25 cellular contexts compared by ENCODE assay signal in genomic region chr1:66506393-66506687, GRCh38. TPM values are rescaled to one million over a fixed set of nuclear protein-coding genes. Genes with fewer than 3 reads are reported as not detected.
"Had no signal": no experiment of that assay in that cellular context is flagged by ENCODE, and none has a peak within 500 bp of the region (broad histone marks: within the 10 kb centered on the region; RNA-seq: fewer than 3 reads in every experiment).

No MANE protein-coding gene starts in this region.

- H3K36me3 ChIP-seq: breast epithelium, left lung, sigmoid colon, suprapubic skin, tibial artery, upper lobe of right lung had no signal

- H3K9ac ChIP-seq: parathyroid adenoma had no signal

- H2AFZ ChIP-seq: parathyroid adenoma had no signal

- H3K4me1 ChIP-seq: breast epithelium, left lung, parathyroid adenoma, psoas muscle, suprapubic skin, upper lobe of right lung had no signal

- H3K9me3 ChIP-seq: breast epithelium, left lung, psoas muscle, sigmoid colon, suprapubic skin, tibial artery, upper lobe of right lung had no signal

- H3K27me3 ChIP-seq: breast epithelium, left lung, sigmoid colon, tibial artery, upper lobe of right lung had no signal

- ATAC-seq: activated CD8-positive, alpha-beta T cell treated with anti-CD3 and anti-CD28 coated beads for 36 hours; activated T-cell treated with anti-CD3 and anti-CD28 coated beads, Interleukin-2, amount 50 U/mL, for 4 hours; activated T-helper 17 cell treated with anti-CD3 and anti-CD28 coated beads, Interleukin-2, amount 50 U/mL, for 72 hours; left lung; psoas muscle; stimulated activated naive B cell treated with anti-CD40 and anti-IgM and Interleukin-4, amounts not matched to agents 10 μg/mL and 1 μg/mL and 100 μg/mL, for 72 hours; upper lobe of right lung had no signal

- H3K27ac ChIP-seq: breast epithelium, epithelial cell of prostate, left lung, parathyroid adenoma, psoas muscle, sigmoid colon, suprapubic skin, tibial artery, upper lobe of right lung had no signal

- H3K79me2 ChIP-seq: parathyroid adenoma had no signal

- DNase-seq: activated B cell treated with CpG ODN at 0.5 μM for 24 hours; activated CD4-positive, alpha-beta T cell treated with anti-CD3 and anti-CD28 coated beads, Interleukin-2, amount 50 U/mL, for 1 hour; activated CD8-positive, alpha-beta T cell treated with anti-CD3 and anti-CD28 coated beads for 36 hours; activated gamma-delta T cell treated with Interleukin-2 at 50 U/mL for 16 hours; activated naive CD4-positive, alpha-beta T cell treated with anti-CD3 and anti-CD28 coated beads, Interleukin-2, amount 50 U/mL, for 16 hours; activated T-cell treated with anti-CD3 and anti-CD28 coated beads, Interleukin-2, amount 50 U/mL, for 4 hours; amniotic stem cell; effector CD4-positive, alpha-beta T cell; left lung; naive B cell; psoas muscle; sigmoid colon; small intestine; stimulated activated CD4-positive, alpha-beta T cell treated with anti-CD3 and anti-CD28 coated beads, Interleukin-15, amount 100 ng/mL, for 24 hours; stimulated activated CD4-positive, alpha-beta T cell treated with anti-CD3 and anti-CD28 coated beads, Interleukin-2, amount 100 ng/mL, for 24 hours; stimulated activated naive B cell treated with anti-CD40 and anti-IgM and Interleukin-4, amounts not matched to agents 10 μg/mL and 1 μg/mL and 100 μg/mL, for 72 hours; T-helper 2 cell; tibial artery; upper lobe of right lung had no signal

- H3K4me3 ChIP-seq: breast epithelium, left lung, lung, psoas muscle, sigmoid colon, suprapubic skin, tibial artery, upper lobe of right lung had no signal

RNA-seq across cellular contexts. Expression of gene SGIP1, which starts 27.6 kb away (rescaled TPM):
- total RNA-seq: activated B cell treated with CpG ODN at 0.5 μM for 24 hours; activated CD8-positive, alpha-beta T cell treated with anti-CD3 and anti-CD28 coated beads for 36 hours; activated T-cell treated with anti-CD3 and anti-CD28 coated beads, Interleukin-2, amount 50 U/mL, for 4 hours; activated T-helper 17 cell treated with anti-CD3 and anti-CD28 coated beads, Interleukin-2, amount 50 U/mL, for 72 hours had no signal
